In genomic region chr6:112636650-112637260, GRCh38 we compare ENCODE assay signal across 23 cellular contexts.
DNase-seq lines count a peak whose midpoint lies in the region; ATAC-seq and TF ChIP-seq lines count a peak whose summit lies in the region.
"Had no signal": no experiment of that assay in that cellular context is flagged by ENCODE, and none has a peak within 500 bp of the region (broad histone marks: within the 10 kb centered on the region; RNA-seq: fewer than 3 reads in every experiment).

No MANE protein-coding gene starts in this region.

- H3K9me3 Mint-ChIP-seq in natural killer cell, result peaks cover 1 to 4% of the 10 kb centered on the region in 2 donors
- H3K9me3 Mint-ChIP-seq: memory B cell had no signal

- H2BK12ac ChIP-seq in trophoblast cell (ENCODE audit: low read length), result no peak overlapping the region

- no peak overlapping the region for H4K8ac ChIP-seq in trophoblast cell (ENCODE audit: low read depth, low read length)

- H3K27me3 Mint-ChIP-seq in natural killer cell (ENCODE audit: low read depth in 2 of 2), result no peaks in the 10 kb centered on the region

- H3K18ac ChIP-seq in trophoblast cell (ENCODE audit: low read length), result no peak overlapping the region

- H3K27me3 ChIP-seq in fibroblast of lung (ENCODE audit: control insufficient read depth, insufficient read depth, low read length) (no peaks in the 10 kb centered on the region), trophoblast cell (ENCODE audit: insufficient read depth, low read length) (no peaks in the 10 kb centered on the region), heart left ventricle (no peaks in the 10 kb centered on the region)
- H3K27me3 ChIP-seq: SJCRH30, stomach had no signal

- ATAC-seq in natural killer cell, result no peak
- no peak for ATAC-seq in heart left ventricle

- no peak overlapping the region for H3K14ac ChIP-seq in trophoblast cell (ENCODE audit: low read length)

- CTCF ChIA-PET in GM10248 (lab: Yijun Ruan, JAX), result interaction anchor here (1.0 kb wide), 1 partner anchor 18 kb away, joined by 3 read pairs; no protein-coding TSS in a partner anchor

- no peaks in the 10 kb centered on the region for H3K4me1 Mint-ChIP-seq in natural killer cell
- H3K4me1 Mint-ChIP-seq: memory B cell had no signal

- no peaks in the 10 kb centered on the region for H4K20me1 ChIP-seq in fibroblast of lung (ENCODE audit: control insufficient read depth, extremely low read depth, insufficient read depth, low read length)

- H3K9ac ChIP-seq in fibroblast of lung (ENCODE audit: insufficient read depth, low read length) (no peak overlapping the region), trophoblast cell (ENCODE audit: low read length) (no peak overlapping the region)

- TF ChIP-seq POLR2A in heart left ventricle (IDR thresholded peaks at IDR 0.05), result no peak

- intact Hi-C loops in natural killer cell (cut with micrococcal nuclease) (no loop called here), heart left ventricle (cut with DNase I) (no loop called here)

- no peak overlapping the region for H2BK120ac ChIP-seq in trophoblast cell (ENCODE audit: insufficient read depth, low read length, poor library complexity)

- H3K9me3 ChIP-seq in fibroblast of lung (ENCODE audit: control insufficient read depth, insufficient read depth, low read depth, low read length), result no peaks in the 10 kb centered on the region
- H3K9me3 ChIP-seq in trophoblast cell (ENCODE audit: insufficient read depth, low read depth, low read length), result peaks cover 2% of the 10 kb centered on the region
- no peaks in the 10 kb centered on the region for H3K9me3 ChIP-seq in heart left ventricle
- H3K9me3 ChIP-seq: stomach had no signal

- POLR2A ChIA-PET in GM10248 (lab: Yijun Ruan, JAX), result no interaction called here

- TF ChIP-seq CTCF in AG10803 (conservative IDR thresholded peaks at IDR 0.05; ENCODE audit: low read length), result no peak
- TF ChIP-seq CTCF in fibroblast of lung (conservative IDR thresholded peaks at IDR 0.05 in 1 of 2, IDR thresholded peaks at IDR 0.05 in 1 of 2; ENCODE audit: low read depth in 1 of 2, low read length in 2 of 2), result no peak
- no peak for TF ChIP-seq CTCF in natural killer cell (IDR thresholded peaks at IDR 0.05)
- TF ChIP-seq CTCF in GM10248 (IDR thresholded peaks at IDR 0.05; ENCODE audit: control extremely low read depth, extremely low read depth, low read depth, missing control alignments), result no peak
- no peak for TF ChIP-seq CTCF in heart left ventricle (IDR thresholded peaks at IDR 0.05)

- no peaks in the 10 kb centered on the region for H3K36me3 Mint-ChIP-seq in natural killer cell
- H3K36me3 Mint-ChIP-seq: memory B cell had no signal

- H4K12ac ChIP-seq in trophoblast cell (ENCODE audit: low read depth, low read length), result no peak overlapping the region

- H3K79me2 ChIP-seq in fibroblast of lung (ENCODE audit: control insufficient read depth, insufficient read depth, low read length) (no peaks in the 10 kb centered on the region), trophoblast cell (ENCODE audit: control insufficient read depth, insufficient read depth, low read length, poor library complexity) (no peaks in the 10 kb centered on the region)

- no peak overlapping the region for H3K27ac ChIP-seq in fibroblast of lung (ENCODE audit: insufficient read depth, low read length)
- peak overlapping the region; percentile 37 for H3K27ac ChIP-seq in trophoblast cell (ENCODE audit: low read depth, low read length)
- H3K27ac ChIP-seq in heart left ventricle, result no peak overlapping the region
- H3K27ac ChIP-seq: coronary artery, HL-60, SJCRH30, stomach had no signal

- H3K4me1 ChIP-seq in fibroblast of lung (ENCODE audit: control insufficient read depth, extremely low read depth, insufficient read depth, low read length) (no peaks in the 10 kb centered on the region), trophoblast cell (ENCODE audit: control insufficient read depth in 1 of 2, insufficient read depth in 2 of 2, low read length in 2 of 2) (peaks cover 0 to 2% of the 10 kb centered on the region in 2 experiments), heart left ventricle (peaks cover 0 to 6% (median 0%) of the 10 kb centered on the region in 12 donors)
- H3K4me1 ChIP-seq: stomach had no signal

- H3K4me2 ChIP-seq in fibroblast of lung (ENCODE audit: extremely low read depth, insufficient read depth, low read length) (no peak overlapping the region), trophoblast cell (ENCODE audit: low read length) (no peak overlapping the region)

- H2BK5ac ChIP-seq in trophoblast cell (ENCODE audit: low read depth, low read length, poor library complexity), result no peak overlapping the region

- no peak overlapping the region for H3K4ac ChIP-seq in trophoblast cell (ENCODE audit: low read depth, low read length)

- no peak overlapping the region for H3K4me3 ChIP-seq in AG10803 (ENCODE audit: low read length)
- no peak overlapping the region for H3K4me3 ChIP-seq in fibroblast of lung (replicated peaks in 1 of 4; ENCODE audit: control extremely low read depth in 1 of 4, insufficient read depth in 1 of 4, low read depth in 3 of 4, low read length in 4 of 4)
- H3K4me3 ChIP-seq in trophoblast cell (ENCODE audit: low read depth, low read length), result no peak overlapping the region
- H3K4me3 ChIP-seq in heart left ventricle, result no peak overlapping the region
- H3K4me3 ChIP-seq: coronary artery, SJCRH30, stomach had no signal

- no peak overlapping the region for H3K4me3 Mint-ChIP-seq in natural killer cell
- H3K4me3 Mint-ChIP-seq: memory B cell had no signal

- H2AK5ac ChIP-seq in trophoblast cell (ENCODE audit: low read length), result no peak overlapping the region

- DNase-seq in AG10803 (ENCODE audit: low read depth) (peak; percentile 66), RPMI7951 (ENCODE audit: low read depth) (peak; percentile 47), fibroblast of lung (ENCODE audit: low read depth in 2 of 2) (peak; percentile 47 to 90), trophoblast cell (peak in 1 of 2 donors; percentile 36), DMS79 treated with DMSO at 0.1 percent for 48 hours (lab: John Stamatoyannopoulos, UW) (no peak), natural killer cell (no peak), GM10248 (ENCODE audit: extremely low spot score) (no peak), heart left ventricle (no peak)
- DNase-seq: activated CD8-positive, alpha-beta memory T cell treated with anti-CD3 and anti-CD28 coated beads, Interleukin-2, amount 50 U/mL, for 4 hours; activated gamma-delta T cell; AML-193; aorta; KG1; NCI-H1092 treated with DMSO at 0.1 percent for 48 hours; NCI-H69; OCI-M1; retina; SJCRH30; stomach; T1000 had no signal

- H4K91ac ChIP-seq in trophoblast cell (ENCODE audit: low read depth, low read length), result no peak overlapping the region

- no peak overlapping the region for H3K23ac ChIP-seq in trophoblast cell (ENCODE audit: low read length)

- WGBS in trophoblast cell (ENCODE audit: extremely low coverage, insufficient coverage, insufficient read length), result no CpG with 5 or more reads among the region's 3 CpGs
- WGBS in heart left ventricle, 4 donors, result 86 to 94% (median 88%) methylated on average over 3 of the region's 3 CpGs

- no peak overlapping the region for H3K27ac Mint-ChIP-seq in natural killer cell
- H3K27ac Mint-ChIP-seq: memory B cell had no signal

- H2AFZ ChIP-seq in fibroblast of lung (ENCODE audit: low read length) (peak overlapping the region; percentile 47), trophoblast cell (ENCODE audit: insufficient read depth, low read length, poor library complexity) (no peak overlapping the region)

- no peaks in the 10 kb centered on the region for H3K36me3 ChIP-seq in fibroblast of lung (ENCODE audit: control insufficient read depth, insufficient read depth, low read length)
- no peaks in the 10 kb centered on the region for H3K36me3 ChIP-seq in trophoblast cell (ENCODE audit: control insufficient read depth in 1 of 2, insufficient read depth in 2 of 2, low read length in 2 of 2)
- H3K36me3 ChIP-seq in heart left ventricle, result no peaks in the 10 kb centered on the region
- H3K36me3 ChIP-seq: SJCRH30, stomach had no signal

- no peaks in the 10 kb centered on the region for H3K79me1 ChIP-seq in trophoblast cell (ENCODE audit: low read length)

Comparison
In these comparisons a context has a peak if more than half of its experiments do, and no peak if none do; other contexts are left out.
1. DNase-seq: peak in AG10803 (single experiment), RPMI7951 (single experiment) and fibroblast of lung (2 of 2); none in DMS79 treated with DMSO at 0.1 percent for 48 hours (single experiment), natural killer cell (single experiment), GM10248 (single experiment) and heart left ventricle (0 of 5).